Comparison of ENCODE assay signal across 9 cellular contexts in genomic region chr19:9406798-9407352, GRCh38. TPM values are rescaled to one million over a fixed set of nuclear protein-coding genes. Genes with fewer than 3 reads are reported as not detected.
A peak's percentile ranks its signal among the peaks of the same experiment; 100 is the strongest.
DNase-seq lines count a peak whose midpoint lies in the region; ATAC-seq, FAIRE-seq and TF ChIP-seq lines count a peak whose summit lies in the region.
"Had no signal": no experiment of that assay in that cellular context is flagged by ENCODE, and none has a peak within 500 bp of the region (broad histone marks: within the 10 kb centered on the region; RNA-seq: fewer than 3 reads in every experiment).

No MANE protein-coding gene starts in this region.

- peak overlapping the region; percentile 53 for H3K4me2 ChIP-seq in A549
- no peak overlapping the region for H3K4me2 ChIP-seq in smooth muscle cell

- no peaks in the 10 kb centered on the region for H3K36me3 ChIP-seq in smooth muscle cell (ENCODE audit: low read depth)

- peaks cover 8% of the 10 kb centered on the region for H3K36me3 Mint-ChIP-seq in stimulated activated effector memory CD8-positive, alpha-beta T cell treated with anti-CD3 and anti-CD28 coated beads, Interleukin-12 subunit alpha, Interleukin-12 subunit beta, amount 100 ng/mL, for 72 hours

- H3K27ac ChIP-seq in A549 (peak overlapping the region in 1 of 2 experiments; percentile 58; a peak in 2 of 6 replicates), smooth muscle cell (ENCODE audit: low read depth) (no peak overlapping the region)

- H3K79me2 ChIP-seq in smooth muscle cell (ENCODE audit: low read depth) = no peaks in the 10 kb centered on the region

- peak; percentile 33 to 76 for DNase-seq in A549 (ENCODE audit: low read depth in 1 of 2, low spot score in 1 of 2)
- DNase-seq in HUDEP-2 (lab: John Stamatoyannopoulos, UW; ENCODE audit: unreplicated experiment in 76 of 76) = peak in 67 of 76 experiments; percentile 3 to 91 (median 72)
- DNase-seq in activated CD4-positive, CD25-positive, alpha-beta regulatory T cell treated with anti-CD3 and anti-CD28 coated beads, Interleukin-2, amount 50 U/mL, for 72 hours = peak; percentile 58
- peak; percentile 84 for DNase-seq in dedifferentiated amniotic fluid mesenchymal stem cell (ENCODE audit: extremely low spot score)
- DNase-seq in mucosa of gallbladder (ENCODE audit: low spot score) = peak; percentile 72
- no peak for DNase-seq in stimulated activated effector memory CD8-positive, alpha-beta T cell treated with anti-CD3 and anti-CD28 coated beads, Interleukin-12 subunit alpha, Interleukin-12 subunit beta, amount 100 ng/mL, for 72 hours (ENCODE audit: low spot score in 2 of 2)
- no peak for DNase-seq in smooth muscle cell (lab: John Stamatoyannopoulos, UW; ENCODE audit: unreplicated experiment)

- CTCF ChIA-PET in A549 (lab: Yijun Ruan, JAX) = no interaction called here

- H3F3A ChIP-seq in smooth muscle cell (ENCODE audit: low read depth) = no peaks in the 10 kb centered on the region

- TF ChIP-seq CTCF in A549 (IDR thresholded peaks at IDR 0.05) = no peak
- TF ChIP-seq CTCF in smooth muscle cell (IDR thresholded peaks at IDR 0.05; ENCODE audit: borderline replicate concordance, insufficient read depth, poor library complexity, severe bottlenecking) = no peak

- TF ChIP-seq POLR2A in A549 (IDR thresholded peaks at IDR 0.05; ENCODE audit: low read length) = no peak

- no peak for TF ChIP-seq EP300 in A549 (IDR thresholded peaks at IDR 0.05)

- H3K9me3 ChIP-seq in A549 = peaks cover 54% of the 10 kb centered on the region
- peaks cover 28% of the 10 kb centered on the region for H3K9me3 ChIP-seq in smooth muscle cell (replicated peaks; ENCODE audit: low read depth)

- H2AFZ ChIP-seq in smooth muscle cell (ENCODE audit: low read depth) = no peak overlapping the region

- 6% methylated on average over 16 of the region's 39 CpGs for WGBS in A549 (ENCODE audit: missing lambda C conversion rate)
- WGBS in smooth muscle cell (ENCODE audit: low lambda C conversion rate) = 91% methylated on average over 32 of the region's 39 CpGs

- peak overlapping the region; percentile 54 for H3K4me3 Mint-ChIP-seq in stimulated activated effector memory CD8-positive, alpha-beta T cell treated with anti-CD3 and anti-CD28 coated beads, Interleukin-12 subunit alpha, Interleukin-12 subunit beta, amount 100 ng/mL, for 72 hours

- no peaks in the 10 kb centered on the region for H4K20me1 ChIP-seq in smooth muscle cell (ENCODE audit: low read depth)

- TF ChIP-seq RAD21 in A549 (conservative IDR thresholded peaks at IDR 0.05 in 1 of 2, IDR thresholded peaks at IDR 0.05 in 1 of 2) = no peak

- H3K9me3 Mint-ChIP-seq in stimulated activated effector memory CD8-positive, alpha-beta T cell treated with anti-CD3 and anti-CD28 coated beads, Interleukin-12 subunit alpha, Interleukin-12 subunit beta, amount 100 ng/mL, for 72 hours = peaks cover 29% of the 10 kb centered on the region

- H3K4me1 ChIP-seq in A549 (no peaks in the 10 kb centered on the region), smooth muscle cell (ENCODE audit: low read depth) (no peaks in the 10 kb centered on the region)

- POLR2A ChIA-PET in A549 (lab: Yijun Ruan, JAX) = no interaction called here

- H3K4me3 ChIP-seq in A549 = peak overlapping the region; percentile 42
- H3K4me3 ChIP-seq in smooth muscle cell = no peak overlapping the region

- FAIRE-seq in A549 (lab: Jason Lieb, UNC) = no peak
- FAIRE-seq: frontal cortex had no signal

- no peaks in the 10 kb centered on the region for H3K4me1 Mint-ChIP-seq in stimulated activated effector memory CD8-positive, alpha-beta T cell treated with anti-CD3 and anti-CD28 coated beads, Interleukin-12 subunit alpha, Interleukin-12 subunit beta, amount 100 ng/mL, for 72 hours

- no peaks in the 10 kb centered on the region for H3K27me3 ChIP-seq in smooth muscle cell (ENCODE audit: low read depth)

- H3K9ac ChIP-seq in smooth muscle cell (ENCODE audit: low read depth) = no peak overlapping the region

- H3K27ac Mint-ChIP-seq in stimulated activated effector memory CD8-positive, alpha-beta T cell treated with anti-CD3 and anti-CD28 coated beads, Interleukin-12 subunit alpha, Interleukin-12 subunit beta, amount 100 ng/mL, for 72 hours = no peak overlapping the region

- ATAC-seq in A549 (peak; percentile 59 to 70; a peak in 4 of 6 replicates), HG03039 (IDR thresholded peaks at IDR 0.05; ENCODE audit: unreplicated experiment) (no peak)
- ATAC-seq in stimulated activated effector memory CD8-positive, alpha-beta T cell treated with anti-CD3 and anti-CD28 coated beads, Interleukin-12 subunit alpha, Interleukin-12 subunit beta, amount 100 ng/mL, for 72 hours = peak; percentile 47

TF ChIP-seq in A549, 52 proteins besides CTCF, POLR2A, EP300 and RAD21:
- TF ChIP-seq E2F6 (IDR thresholded peaks at IDR 0.05; ENCODE audit: borderline replicate concordance, low read depth) = peak; percentile 75; the same call in 1 of the 2 replicates
- TF ChIP-seq MAX (IDR thresholded peaks at IDR 0.05) = peak; percentile 85
- peak; percentile 13; the same call in 1 of the 2 replicates for TF ChIP-seq GATA3 (IDR thresholded peaks at IDR 0.05; ENCODE audit: borderline replicate concordance)
- no peak for TF ChIP-seq SMC3 (IDR thresholded peaks at IDR 0.05)
- no peak for TF ChIP-seq NPAS2 (CRISPR knock-in tag; IDR thresholded peaks at IDR 0.05; ENCODE audit: borderline replicate concordance)
- TF ChIP-seq HES2 (IDR thresholded peaks at IDR 0.05) = no peak
- no peak for TF ChIP-seq HOXB13 (CRISPR knock-in tag; IDR thresholded peaks at IDR 0.05; ENCODE audit: low read depth)

RNA-seq across cellular contexts. Expression of gene ZNF266, which starts 28.5 kb away (rescaled TPM):
- 11.8 and 12.1 TPM in 2 replicates for polyA plus RNA-seq in A549 (2011; rRNA removed)
- polyA plus RNA-seq in A549 (2012; cell fraction: cytosol; rRNA removed) = 1.8 and 2.0 TPM in 2 replicates
- polyA plus RNA-seq in A549 (2012; cell fraction: nucleus; rRNA removed) = 5.2 and 8.3 TPM in 2 replicates
- polyA plus RNA-seq in A549 (2017; fragmentation: RNase III; extraction: RNeasy Plus Mini Kit Qiagen cat#74134 plus additional on column Dnase treatment) = 4.8 to 5.0 TPM (median 4.8 TPM) in 3 replicates
- 4.3 and 5.0 TPM in 2 replicates for polyA minus RNA-seq in A549 (2011; rRNA and poly(A)+ RNA removed)
- total RNA-seq in mucosa of gallbladder = 23.0 TPM
- total RNA-seq in smooth muscle cell = 19.6 and 56.6 TPM in 2 replicates
- polyA plus RNA-seq in smooth muscle cell = 8.9 and 11.5 TPM in 2 replicates

RNA-seq across cellular contexts. Expression of gene ZNF177, which starts 44.1 kb away (rescaled TPM):
- polyA plus RNA-seq in A549 (2011; rRNA removed) (2.6 and 2.7 TPM in 2 replicates), A549 (2017; fragmentation: RNase III; extraction: RNeasy Plus Mini Kit Qiagen cat#74134 plus additional on column Dnase treatment) (0.46 to 0.72 TPM (median 0.49 TPM) in 3 replicates), smooth muscle cell (2.4 and 2.8 TPM in 2 replicates)
- polyA plus RNA-seq in A549 (2012; cell fraction: cytosol; rRNA removed) = 0.28 and 0.32 TPM in 2 replicates
- polyA plus RNA-seq in A549 (2012; cell fraction: nucleus; rRNA removed) = 0.31 and 0.42 TPM in 2 replicates
- 0.37 and 0.44 TPM in 2 replicates for polyA minus RNA-seq in A549 (2011; rRNA and poly(A)+ RNA removed)
- total RNA-seq in mucosa of gallbladder (3.4 TPM), smooth muscle cell (4.8 and 5.3 TPM in 2 replicates)

Comparison
In these comparisons a context has a peak if more than half of its experiments do, and no peak if none do; other contexts are left out.
1. DNase-seq: peak in A549 (2 of 2), HUDEP-2 (67 of 76), activated CD4-positive, CD25-positive, alpha-beta regulatory T cell treated with anti-CD3 and anti-CD28 coated beads, Interleukin-2, amount 50 U/mL, for 72 hours (single experiment), dedifferentiated amniotic fluid mesenchymal stem cell (single experiment) and mucosa of gallbladder (single experiment); none in stimulated activated effector memory CD8-positive, alpha-beta T cell treated with anti-CD3 and anti-CD28 coated beads, Interleukin-12 subunit alpha, Interleukin-12 subunit beta, amount 100 ng/mL, for 72 hours (0 of 2) and smooth muscle cell (single experiment).